In the genomic region with DNA sequence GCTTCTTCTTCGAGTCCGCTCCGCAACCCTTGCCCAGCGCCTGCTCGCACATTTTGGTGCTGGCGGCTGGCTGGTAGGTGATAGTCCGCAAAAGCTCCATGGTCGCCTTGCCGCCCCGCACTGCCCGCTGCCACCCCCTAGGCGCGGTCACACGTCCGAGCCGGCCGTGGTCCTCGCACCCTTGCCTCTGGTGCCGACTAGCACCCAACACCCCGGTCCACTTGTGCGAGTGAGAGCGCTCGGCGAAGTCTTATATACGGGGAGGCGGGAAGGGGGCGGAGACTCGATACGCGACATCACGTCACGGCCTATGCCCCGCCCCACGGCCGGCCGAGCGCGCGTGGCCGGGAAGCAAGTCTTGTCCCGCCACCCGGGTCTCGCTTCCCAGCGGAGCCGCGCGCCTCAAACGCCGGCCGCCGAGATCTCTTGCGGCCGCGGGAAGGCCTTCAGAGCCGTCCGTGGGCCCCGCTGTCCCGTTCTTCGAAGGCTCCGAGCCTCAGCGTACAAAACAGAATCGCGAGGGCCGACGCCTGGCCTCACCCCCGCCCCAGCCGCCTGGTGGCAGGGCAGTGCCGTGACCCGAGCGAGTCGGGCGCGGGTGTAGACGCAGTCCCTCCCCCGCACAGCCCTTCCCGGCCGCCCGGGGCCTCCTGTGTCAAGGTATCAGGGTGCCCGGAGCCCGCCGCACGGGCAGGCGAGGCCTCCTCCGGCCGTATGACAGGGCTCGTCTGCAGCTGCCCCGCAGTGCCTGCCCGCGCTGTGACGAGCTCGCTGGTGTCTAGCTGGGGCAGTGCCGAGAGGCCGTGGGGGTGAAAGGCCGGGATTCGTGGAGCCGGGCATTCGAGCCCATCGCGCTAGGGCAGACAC, we compare ENCODE assay signal across 8 cellular contexts.
DNase-seq lines count a peak whose midpoint lies in the region; ATAC-seq and TF ChIP-seq lines count a peak whose summit lies in the region.

A gene (minus strand): TSS at position 227 of the 867 bp plus-strand sequence. CDS start 127 bp downstream, at position 100.

- ATAC-seq in GM19395 (IDR thresholded peaks at IDR 0.05; ENCODE audit: unreplicated experiment) (peak; percentile 76), HG03521 (IDR thresholded peaks at IDR 0.05; ENCODE audit: unreplicated experiment) (peak; percentile 71)
- ATAC-seq in stimulated activated naive CD8-positive, alpha-beta T cell treated with anti-CD3 and anti-CD28 coated beads, Interleukin-15, Interleukin-2, amounts not matched to agents 100 U/mL and 50 U/mL, for 24 hours = peak; percentile 78

- H3K4me3 Mint-ChIP-seq in nephron = peak within 1 kb of the TSS; percentile 95 to 99 (median 98)

- no peaks in the 10 kb centered on the region for H3K27me3 Mint-ChIP-seq in nephron (ENCODE audit: low read depth)

- H3K27ac Mint-ChIP-seq in nephron = peak within 1 kb of the TSS; percentile 71 to 96 (median 96)

- peaks cover 34% of the 10 kb centered on the region for H3K36me3 Mint-ChIP-seq in nephron (ENCODE audit: low read depth)

- no peaks in the 10 kb centered on the region for H3K9me3 Mint-ChIP-seq in nephron

- TF ChIP-seq CTCF in fibroblast of pulmonary artery (IDR thresholded peaks at IDR 0.05; ENCODE audit: low read length, missing control alignments) (peak; percentile 23), nephron (IDR thresholded peaks at IDR 0.05; ENCODE audit: unreplicated experiment in 3 of 3) (no peak)

- H3K4me3 ChIP-seq in fibroblast of pulmonary artery (replicated peaks; ENCODE audit: low read depth, low read length) = peak within 1 kb of the TSS; percentile 74

- DNase-seq in COLO668 (lab: John Stamatoyannopoulos, UW; ENCODE audit: unreplicated experiment) = peak; percentile 74
- DNase-seq in RKO (ENCODE audit: low spot score) = peak; percentile 47
- peak; percentile 84 for DNase-seq in activated T-helper 9 cell treated with anti-CD3 and anti-CD28 coated beads, Interleukin-2, amount 50 U/mL, for 16 hours (ENCODE audit: low read depth)
- DNase-seq in fibroblast of pulmonary artery (ENCODE audit: low read depth) = peak; percentile 97
- DNase-seq in stimulated activated naive CD8-positive, alpha-beta T cell treated with anti-CD3 and anti-CD28 coated beads, Interleukin-15, Interleukin-2, amounts not matched to agents 100 U/mL and 50 U/mL, for 24 hours = peak; percentile 84

- H3K4me1 Mint-ChIP-seq in nephron = peaks cover 34% of the 10 kb centered on the region

Comparison
In these comparisons a context has a peak if more than half of its experiments do, and no peak if none do; other contexts are left out.
1. Peak in every context shown above with its lines: DNase-seq, ATAC-seq and H3K4me3 ChIP-seq.
2. DNase-seq: peak in every context shown above with its lines; median percentile 97 in fibroblast of pulmonary artery; 84 in activated T-helper 9 cell treated with anti-CD3 and anti-CD28 coated beads, Interleukin-2, amount 50 U/mL, for 16 hours; 84 in stimulated activated naive CD8-positive, alpha-beta T cell treated with anti-CD3 and anti-CD28 coated beads, Interleukin-15, Interleukin-2, amounts not matched to agents 100 U/mL and 50 U/mL, for 24 hours; 74 in COLO668; 47 in RKO.